In genomic region chr7:27740449-27741086, GRCh38 we compare ENCODE assay signal across 8 cellular contexts. TPM values are rescaled to one million over a fixed set of nuclear protein-coding genes. Genes with fewer than 3 reads are reported as not detected.
DNase-seq lines count a peak whose midpoint lies in the region; ATAC-seq, FAIRE-seq and TF ChIP-seq lines count a peak whose summit lies in the region.

No MANE protein-coding gene starts in this region.

- FAIRE-seq in GM12891 (lab: Jason Lieb, UNC): peak; percentile 85

- H4K8ac ChIP-seq in trophoblast cell (ENCODE audit: low read depth, low read length): peak overlapping the region; percentile 88

- H3K4me3 ChIP-seq in heart left ventricle (peak overlapping the region; percentile 75 to 99 (median 91)), trophoblast cell (ENCODE audit: low read depth, low read length) (peak overlapping the region; percentile 99)

- H3K4me2 ChIP-seq in trophoblast cell (ENCODE audit: low read length): peak overlapping the region; percentile 90

- no peaks in the 10 kb centered on the region for H3K27me3 Mint-ChIP-seq in activated naive CD8-positive, alpha-beta T cell treated with anti-CD3 and anti-CD28 coated beads, Interleukin-2, amount 50 U/mL, for 24 hours
- no peaks in the 10 kb centered on the region for H3K27me3 Mint-ChIP-seq in type B pancreatic cell

- intact Hi-C loops in heart left ventricle (cut with DNase I): loop anchor here in 5 of 10 donors (1.0 to 10.0 kb wide), 5 partner anchors 78 to 284 kb away; partner anchors contain the start of gene HIBADH (in 5 of the 5)

- peak overlapping the region; percentile 54 for H3K4ac ChIP-seq in trophoblast cell (ENCODE audit: low read depth, low read length)

- TF ChIP-seq POLR2A in GM12891 (IDR thresholded peaks at IDR 0.05; ENCODE audit: low read depth, low read length): no peak
- peak; percentile 7 to 33 for TF ChIP-seq POLR2A in heart left ventricle (IDR thresholded peaks at IDR 0.05)

- H2BK120ac ChIP-seq in trophoblast cell (ENCODE audit: insufficient read depth, low read length, poor library complexity): peak overlapping the region; percentile 35

- peak overlapping the region; percentile 91 for H3K14ac ChIP-seq in trophoblast cell (ENCODE audit: low read length)

- H3K9me3 ChIP-seq in heart left ventricle: no peaks in the 10 kb centered on the region
- no peaks in the 10 kb centered on the region for H3K9me3 ChIP-seq in trophoblast cell (ENCODE audit: insufficient read depth, low read depth, low read length)

- no peaks in the 10 kb centered on the region for H3K36me3 ChIP-seq in heart left ventricle
- H3K36me3 ChIP-seq in trophoblast cell (ENCODE audit: control insufficient read depth in 1 of 2, insufficient read depth in 2 of 2, low read length in 2 of 2): no peaks in the 10 kb centered on the region

- peak; percentile 73 for ATAC-seq in HG02678 (IDR thresholded peaks at IDR 0.05; ENCODE audit: unreplicated experiment)
- ATAC-seq in activated naive CD8-positive, alpha-beta T cell treated with anti-CD3 and anti-CD28 coated beads, Interleukin-2, amount 50 U/mL, for 24 hours: peak; percentile 67
- peak; percentile 73 to 87 (median 80) for ATAC-seq in heart left ventricle

- peak overlapping the region; percentile 87 for H2BK5ac ChIP-seq in trophoblast cell (ENCODE audit: low read depth, low read length, poor library complexity)

- peaks cover 5% of the 10 kb centered on the region for H3K79me2 ChIP-seq in trophoblast cell (ENCODE audit: control insufficient read depth, insufficient read depth, low read length, poor library complexity)

- peak overlapping the region; percentile 95 for H3K9ac ChIP-seq in trophoblast cell (ENCODE audit: low read length)

- no peak overlapping the region for H3K23ac ChIP-seq in trophoblast cell (ENCODE audit: low read length)

- H3K18ac ChIP-seq in trophoblast cell (ENCODE audit: low read length): peak overlapping the region; percentile 90

- peak overlapping the region; percentile 96 for H3K27ac Mint-ChIP-seq in activated naive CD8-positive, alpha-beta T cell treated with anti-CD3 and anti-CD28 coated beads, Interleukin-2, amount 50 U/mL, for 24 hours
- peak overlapping the region; percentile 88 for H3K27ac Mint-ChIP-seq in type B pancreatic cell

- no peak overlapping the region for H2BK12ac ChIP-seq in trophoblast cell (ENCODE audit: low read length)

- H3K27ac ChIP-seq in heart left ventricle (peak overlapping the region; percentile 86 to 99 (median 96)), trophoblast cell (ENCODE audit: low read depth, low read length) (peak overlapping the region; percentile 86)

- peaks cover 5% of the 10 kb centered on the region for H3K79me1 ChIP-seq in trophoblast cell (ENCODE audit: low read length)

- 1% methylated on average over 20 to 49 of the region's 49 CpGs for WGBS in heart left ventricle, 4 donors
- WGBS in trophoblast cell (ENCODE audit: extremely low coverage, insufficient coverage, insufficient read length): no CpG with 5 or more reads among the region's 49 CpGs

- H4K91ac ChIP-seq in trophoblast cell (ENCODE audit: low read depth, low read length): peak overlapping the region; percentile 94

- DNase-seq in GM12891 (ENCODE audit: insufficient read length, low spot score) (peak; percentile 62), NCI-H1105 (lab: John Stamatoyannopoulos, UW) (peak; percentile 95), SW 1271 (lab: John Stamatoyannopoulos, UW) (peak; percentile 56 to 72), heart left ventricle (peak; percentile 82 to 89 (median 85)), trophoblast cell (peak; percentile 96 to 98), type B pancreatic cell (ENCODE audit: extremely low spot score, unreplicated experiment) (peak; percentile 90)
- peak; percentile 87 for DNase-seq in activated naive CD8-positive, alpha-beta T cell treated with anti-CD3 and anti-CD28 coated beads, Interleukin-2, amount 50 U/mL, for 24 hours

- H3K27me3 ChIP-seq in heart left ventricle (no peaks in the 10 kb centered on the region), trophoblast cell (ENCODE audit: insufficient read depth, low read length) (no peaks in the 10 kb centered on the region)

- peak overlapping the region; percentile 72 for H4K12ac ChIP-seq in trophoblast cell (ENCODE audit: low read depth, low read length)

- TF ChIP-seq CTCF in heart left ventricle (IDR thresholded peaks at IDR 0.05) (peak in 1 of 12 donors; percentile 8), type B pancreatic cell (conservative IDR thresholded peaks at IDR 0.05) (no peak)

- peaks cover 8% of the 10 kb centered on the region for H3K36me3 Mint-ChIP-seq in activated naive CD8-positive, alpha-beta T cell treated with anti-CD3 and anti-CD28 coated beads, Interleukin-2, amount 50 U/mL, for 24 hours (ENCODE audit: low read depth)
- H3K36me3 Mint-ChIP-seq in type B pancreatic cell: peaks cover 8% of the 10 kb centered on the region

- H2AK5ac ChIP-seq in trophoblast cell (ENCODE audit: low read length): peak overlapping the region; percentile 56

- H3K4me3 Mint-ChIP-seq in activated naive CD8-positive, alpha-beta T cell treated with anti-CD3 and anti-CD28 coated beads, Interleukin-2, amount 50 U/mL, for 24 hours: peak overlapping the region; percentile 90
- H3K4me3 Mint-ChIP-seq in type B pancreatic cell: peak overlapping the region; percentile 96

- peaks cover 0 to 43% (median 28%) of the 10 kb centered on the region in 12 donors for H3K4me1 ChIP-seq in heart left ventricle
- peaks cover 0 to 2% of the 10 kb centered on the region in 2 experiments for H3K4me1 ChIP-seq in trophoblast cell (ENCODE audit: control insufficient read depth in 1 of 2, insufficient read depth in 2 of 2, low read length in 2 of 2)

- no peaks in the 10 kb centered on the region for H3K9me3 Mint-ChIP-seq in activated naive CD8-positive, alpha-beta T cell treated with anti-CD3 and anti-CD28 coated beads, Interleukin-2, amount 50 U/mL, for 24 hours
- H3K9me3 Mint-ChIP-seq in type B pancreatic cell: no peaks in the 10 kb centered on the region

- peak overlapping the region; percentile 95 for H2AFZ ChIP-seq in trophoblast cell (ENCODE audit: insufficient read depth, low read length, poor library complexity)

- H3K4me1 Mint-ChIP-seq in activated naive CD8-positive, alpha-beta T cell treated with anti-CD3 and anti-CD28 coated beads, Interleukin-2, amount 50 U/mL, for 24 hours: peaks cover 43% of the 10 kb centered on the region
- peaks cover 33% of the 10 kb centered on the region for H3K4me1 Mint-ChIP-seq in type B pancreatic cell (ENCODE audit: unreplicated experiment)

TF ChIP-seq in GM12891, 5 proteins besides CTCF, POLR2A, EP300 and RAD21:
- TF ChIP-seq PAX5 (IDR thresholded peaks at IDR 0.05; ENCODE audit: insufficient read depth, low read length, severe bottlenecking) (peak; percentile 3), SPI1 (IDR thresholded peaks at IDR 0.05; ENCODE audit: low read depth, low read length) (no peak), POU2F2 (IDR thresholded peaks at IDR 0.05; ENCODE audit: low read depth, low read length) (0 out of 2 replicates have a peak, but pooled peaks have one; percentile 32)

RNA-seq across cellular contexts. Expression of gene TAX1BP1, which starts 0.6 kb away (rescaled TPM):
- polyA plus RNA-seq in GM12891 (2012; ENCODE audit: low read depth, missing spikeins): 57.5 TPM
- total RNA-seq in heart left ventricle (100 to 1,000 TPM; 128 to 190 (median 173) TPM), type B pancreatic cell (ENCODE audit: low replicate concordance) (87.6 and 118 TPM in 2 replicates)
- 100 to 1,000 TPM in 1 of 2 donors, 10 to 100 TPM in 1; 91.2 to 147 TPM for polyA plus RNA-seq in heart left ventricle
- 116 and 117 TPM in 2 replicates for polyA plus RNA-seq in trophoblast cell (2013)

Comparison
In these comparisons a context has a peak if more than half of its experiments do, and no peak if none do; other contexts are left out.
1. Peak in every context shown above with its lines: DNase-seq, ATAC-seq, H3K4me3 ChIP-seq and H3K27ac ChIP-seq.